In genomic region chr11:66011785-66012303, GRCh38 we compare ENCODE assay signal across 1 cellular context.
TF ChIP-seq lines count a peak whose summit lies in the region.

Gene CST6 (plus strand): TSS chr11:66012008. CDS start chr11:66012045, 37 bp downstream.

TF ChIP-seq in WTC11, 78 proteins besides CTCF, POLR2A, EP300 and RAD21 (continued from another document):
- TF ChIP-seq E2F1 (CRISPR knock-in tag; IDR thresholded peaks at IDR 0.05), result no peak
- TF ChIP-seq FOXP1 (CRISPR knock-in tag; IDR thresholded peaks at IDR 0.05; ENCODE audit: borderline replicate concordance), result peak; percentile 34; the same call in 1 of the 2 replicates
- no peak for TF ChIP-seq EMX1 (CRISPR knock-in tag; IDR thresholded peaks at IDR 0.05)
- no peak for TF ChIP-seq ATF6 (CRISPR knock-in tag; IDR thresholded peaks at IDR 0.05)
- TF ChIP-seq ATF2 (CRISPR knock-in tag; IDR thresholded peaks at IDR 0.05; ENCODE audit: borderline replicate concordance, low read depth), result no peak
- TF ChIP-seq HMGA2 (CRISPR knock-in tag; IDR thresholded peaks at IDR 0.05), result no peak
- no peak for TF ChIP-seq ZNF423 (CRISPR knock-in tag; IDR thresholded peaks at IDR 0.05)
- no peak for TF ChIP-seq AFF4 (CRISPR knock-in tag; IDR thresholded peaks at IDR 0.05; ENCODE audit: borderline replicate concordance)
- peak; percentile 36; the same call in 1 of the 2 replicates for TF ChIP-seq HMGXB4 (CRISPR knock-in tag; IDR thresholded peaks at IDR 0.05)
- TF ChIP-seq JAZF1 (CRISPR knock-in tag; IDR thresholded peaks at IDR 0.05), result no peak
- no peak for TF ChIP-seq ATF3 (CRISPR knock-in tag; conservative IDR thresholded peaks at IDR 0.05)
- no peak for TF ChIP-seq CBFB (CRISPR knock-in tag; IDR thresholded peaks at IDR 0.05; ENCODE audit: low read depth)
- TF ChIP-seq ZNF281 (CRISPR knock-in tag; IDR thresholded peaks at IDR 0.05), result no peak
